ENCODE assay signal across 21 cellular contexts in the genomic region with DNA sequence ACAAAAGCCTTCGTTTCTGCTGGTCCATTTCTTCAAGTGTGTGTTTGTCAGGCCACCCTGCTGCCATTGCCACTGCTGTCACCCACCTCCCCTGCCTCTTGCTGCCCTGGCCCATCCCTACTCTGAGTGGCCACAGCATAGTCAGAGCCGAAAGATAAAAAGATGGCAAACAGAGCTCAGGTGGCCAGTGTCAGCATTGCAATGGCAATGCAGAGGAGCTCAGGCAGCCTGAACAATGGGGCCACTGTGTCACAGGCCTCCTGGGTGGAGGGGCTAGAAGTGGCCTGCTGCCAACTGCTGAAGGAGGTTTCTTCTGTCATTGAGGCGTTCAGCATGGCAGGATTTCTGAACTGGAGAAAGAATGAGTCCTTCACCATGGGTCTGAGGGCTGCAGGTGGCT.
DNase-seq lines count a peak whose midpoint lies in the region; ATAC-seq and TF ChIP-seq lines count a peak whose summit lies in the region.
"Had no signal": no experiment of that assay in that cellular context is flagged by ENCODE, and none has a peak within 500 bp of the region (broad histone marks: within the 10 kb centered on the region; RNA-seq: fewer than 3 reads in every experiment).

No MANE protein-coding gene starts in this region.

- no peak overlapping the region for H3K4me2 ChIP-seq in Loucy (ENCODE audit: low read depth, low read length, poor library complexity, severe bottlenecking)

- intact Hi-C loops in left ventricle myocardium superior (cut with micrococcal nuclease), result no loop called here

- H3K9ac ChIP-seq in Loucy (ENCODE audit: low read depth, low read length, poor library complexity, severe bottlenecking), result no peak overlapping the region
- H3K9ac ChIP-seq: parathyroid adenoma had no signal

- H3K4me3 ChIP-seq in Loucy (ENCODE audit: low read length, poor library complexity, severe bottlenecking), result no peak overlapping the region
- H3K4me3 ChIP-seq: sigmoid colon had no signal

- H3K79me2 ChIP-seq in Loucy (ENCODE audit: insufficient read depth, low read length), result no peaks in the 10 kb centered on the region
- H3K79me2 ChIP-seq: parathyroid adenoma had no signal

- TF ChIP-seq CTCF in Loucy (conservative IDR thresholded peaks at IDR 0.05; ENCODE audit: low read length) (no peak), chondrocyte (IDR thresholded peaks at IDR 0.05) (no peak)

- peak overlapping the region; percentile 34; the same call in 1 of the 2 replicates for H2AFZ ChIP-seq in Loucy (ENCODE audit: low read length)
- H2AFZ ChIP-seq: parathyroid adenoma had no signal

- H3F3A ChIP-seq in Loucy (ENCODE audit: low read depth), result no peaks in the 10 kb centered on the region

- peaks cover 10% of the 10 kb centered on the region for H3K27me3 Mint-ChIP-seq in chondrocyte (ENCODE audit: low read depth)

- peaks cover 1% of the 10 kb centered on the region for H3K36me3 Mint-ChIP-seq in chondrocyte (ENCODE audit: low read depth)
- H3K36me3 Mint-ChIP-seq: activated naive CD8-positive, alpha-beta T cell treated with anti-CD3 and anti-CD28 coated beads, Interleukin-2, amount 10 ng/mL, durations not matched to agents 7 days and 5 days; CD14-positive monocyte; naive thymus-derived CD8-positive, alpha-beta T cell had no signal

- H3K4me1 Mint-ChIP-seq in chondrocyte (ENCODE audit: low read depth), result peaks cover 49% of the 10 kb centered on the region
- H3K4me1 Mint-ChIP-seq: CD14-positive monocyte had no signal

- H3K9me3 Mint-ChIP-seq in chondrocyte (ENCODE audit: low read depth), result no peaks in the 10 kb centered on the region
- H3K9me3 Mint-ChIP-seq: activated naive CD8-positive, alpha-beta T cell treated with anti-CD3 and anti-CD28 coated beads, Interleukin-2, amount 10 ng/mL, durations not matched to agents 7 days and 5 days; activated T-helper 2 cell treated with anti-CD3 and anti-CD28 coated beads, Interferon-gamma antibody, Interleukin-2, Interleukin-4, amounts not matched to agents 10 μg/mL and 5 μg/mL and 100 μg/mL, durations not matched to agents 14 hours and 24 hours and 36 hours; naive thymus-derived CD8-positive, alpha-beta T cell had no signal

- no peaks in the 10 kb centered on the region for H3K9me2 ChIP-seq in Loucy (replicated peaks; ENCODE audit: low read depth, low read length)

- no peak overlapping the region for H3K4me3 Mint-ChIP-seq in chondrocyte (ENCODE audit: unreplicated experiment)
- H3K4me3 Mint-ChIP-seq: activated naive CD8-positive, alpha-beta T cell treated with anti-CD3 and anti-CD28 coated beads, Interleukin-2, amount 10 ng/mL, durations not matched to agents 7 days and 5 days; CD14-positive monocyte; naive thymus-derived CD8-positive, alpha-beta T cell had no signal

- DNase-seq in NCI-H2107 treated with DMSO at 0.1 percent for 48 hours (lab: John Stamatoyannopoulos, UW; ENCODE audit: unreplicated experiment), result peak; percentile 27
- no peak for DNase-seq in NCI-H2107 (lab: John Stamatoyannopoulos, UW)
- peak; percentile 16 for DNase-seq in SW480 (ENCODE audit: low spot score)
- peak; percentile 48 for DNase-seq in pons (ENCODE audit: low spot score)
- DNase-seq in chondrocyte (ENCODE audit: low spot score), result no peak
- no peak for DNase-seq in cerebellar nuclear complex (lab: John Stamatoyannopoulos, UW)
- DNase-seq in left ventricle myocardium superior, result no peak
- DNase-seq: activated CD8-positive, alpha-beta memory T cell treated with anti-CD3 and anti-CD28 coated beads, Interleukin-2, amount 50 U/mL, for 4 hours; activated naive CD8-positive, alpha-beta T cell treated with anti-CD3 and anti-CD28 coated beads, Interleukin-2, amount 10 ng/mL, durations not matched to agents 7 days and 5 days; H7; Kasumi-1; naive thymus-derived CD8-positive, alpha-beta T cell; NCI-H1417 treated with DMSO at 0.1 percent for 48 hours; NCI-H82; Right ventricle myocardium superior; sigmoid colon; T-helper 1 cell had no signal

- H3K36me3 ChIP-seq in Loucy (ENCODE audit: insufficient read depth, low read length), result no peaks in the 10 kb centered on the region
- H3K36me3 ChIP-seq: sigmoid colon had no signal

- peaks cover 5% of the 10 kb centered on the region for H3K4me1 ChIP-seq in Loucy (ENCODE audit: insufficient read depth, low read length, poor library complexity, severe bottlenecking)

- H3K27ac Mint-ChIP-seq in chondrocyte (ENCODE audit: unreplicated experiment), result no peak overlapping the region
- H3K27ac Mint-ChIP-seq: activated naive CD8-positive, alpha-beta T cell treated with anti-CD3 and anti-CD28 coated beads, Interleukin-2, amount 10 ng/mL, durations not matched to agents 7 days and 5 days; activated T-helper 2 cell treated with anti-CD3 and anti-CD28 coated beads, Interferon-gamma antibody, Interleukin-2, Interleukin-4, amounts not matched to agents 10 μg/mL and 5 μg/mL and 100 μg/mL, durations not matched to agents 14 hours and 24 hours and 36 hours; CD14-positive monocyte; naive thymus-derived CD8-positive, alpha-beta T cell had no signal

- no peak for ATAC-seq in left ventricle myocardium superior
- ATAC-seq: naive thymus-derived CD8-positive, alpha-beta T cell had no signal

- H3K27me3 ChIP-seq in Loucy (ENCODE audit: insufficient read depth, low read length, poor library complexity, severe bottlenecking), result no peaks in the 10 kb centered on the region
- H3K27me3 ChIP-seq: sigmoid colon had no signal

- no peaks in the 10 kb centered on the region for H4K20me1 ChIP-seq in Loucy (ENCODE audit: insufficient read depth, low read length, poor library complexity, severe bottlenecking)

- no peaks in the 10 kb centered on the region for H3K9me3 ChIP-seq in Loucy (ENCODE audit: insufficient read depth, low read depth, low read length)
- H3K9me3 ChIP-seq: sigmoid colon had no signal

Comparison
In these comparisons a context has a peak if more than half of its experiments do, and no peak if none do; other contexts are left out.
1. DNase-seq: peak in NCI-H2107 treated with DMSO at 0.1 percent for 48 hours (single experiment), SW480 (single experiment) and pons (single experiment); none in NCI-H2107 (single experiment), chondrocyte (single experiment), cerebellar nuclear complex (0 of 2) and left ventricle myocardium superior (single experiment).